ENCODE assay signal across 1 cellular context in genomic region chr17:21042434-21043295, GRCh38.
TF ChIP-seq lines count a peak whose summit lies in the region.

TSS of gene USP22 (minus strand) at chr17:21043011. CDS start at chr17:21042835, 176 bp downstream.

TF ChIP-seq in K562, 482 proteins besides CTCF, POLR2A, EP300 and RAD21 (continued from another document and continues in another):
- TF ChIP-seq ZNF518B (CRISPR knock-in tag; IDR thresholded peaks at IDR 0.05) (no peak), ZFP30 (CRISPR knock-in tag; IDR thresholded peaks at IDR 0.05; ENCODE audit: borderline replicate concordance) (no peak), ZFP36 (IDR thresholded peaks at IDR 0.05; ENCODE audit: low read depth, low read length, partially characterized antibody) (no peak), MYBL2 (IDR thresholded peaks at IDR 0.05; ENCODE audit: low read depth) (no peak), MYBL2 (CRISPR knock-in tag; IDR thresholded peaks at IDR 0.05; ENCODE audit: borderline replicate concordance) (no peak), ZNF143 (CRISPR knock-in tag; IDR thresholded peaks at IDR 0.05) (no peak), TCF7L2 (IDR thresholded peaks at IDR 0.05; ENCODE audit: low read depth, low read length) (no peak), NR2C2 (CRISPR knock-in tag; IDR thresholded peaks at IDR 0.05) (no peak), NR2C2 (tag; IDR thresholded peaks at IDR 0.05) (peak; percentile 87), ZNF778 (CRISPR knock-in tag; IDR thresholded peaks at IDR 0.05) (no peak), KAT7 (CRISPR knock-in tag; IDR thresholded peaks at IDR 0.05; ENCODE audit: borderline replicate concordance) (no peak), TAF7 (tag; IDR thresholded peaks at IDR 0.05) (no peak; the same call in 1 of the 2 replicates), ARID1B (IDR thresholded peaks at IDR 0.05) (peak; percentile 52), ZNF655 (CRISPR knock-in tag; IDR thresholded peaks at IDR 0.05) (no peak), ZNF507 (tag; conservative IDR thresholded peaks at IDR 0.05) (no peak), KLF1 (tag; IDR thresholded peaks at IDR 0.05) (0 out of 2 replicates have a peak, but pooled peaks have one; percentile 63), PML (IDR thresholded peaks at IDR 0.05; ENCODE audit: low read length) (no peak), CREB1 (IDR thresholded peaks at IDR 0.05) (peak; percentile 52; the same call in 1 of the 2 replicates), CREB1 (CRISPR knock-in tag; IDR thresholded peaks at IDR 0.05) (no peak), IFI16 (CRISPR knock-in tag; IDR thresholded peaks at IDR 0.05) (no peak), DNMT1 (IDR thresholded peaks at IDR 0.05) (no peak), ZNF695 (CRISPR knock-in tag; IDR thresholded peaks at IDR 0.05) (no peak), ZKSCAN8 (CRISPR knock-in tag; IDR thresholded peaks at IDR 0.05) (no peak), COPS2 (conservative IDR thresholded peaks at IDR 0.05) (no peak), TCF7 (IDR thresholded peaks at IDR 0.05; ENCODE audit: borderline replicate concordance) (no peak), SRF (CRISPR knock-in tag; IDR thresholded peaks at IDR 0.05) (no peak), EGR1 (conservative IDR thresholded peaks at IDR 0.05) (no peak; the same call in 1 of the 2 replicates), ELK3 (CRISPR knock-in tag; IDR thresholded peaks at IDR 0.05) (no peak), CHAMP1 (IDR thresholded peaks at IDR 0.05) (no peak), RHOXF2B (CRISPR knock-in tag; conservative IDR thresholded peaks at IDR 0.05) (no peak), ZNF41 (CRISPR knock-in tag; conservative IDR thresholded peaks at IDR 0.05) (no peak), ZBTB8A (IDR thresholded peaks at IDR 0.05; ENCODE audit: partially characterized antibody) (no peak), IRF2 (CRISPR knock-in tag; IDR thresholded peaks at IDR 0.05) (no peak), ZNF239 (CRISPR knock-in tag; IDR thresholded peaks at IDR 0.05) (no peak), MAFF (IDR thresholded peaks at IDR 0.05; ENCODE audit: low read length) (no peak), ARID3B (CRISPR knock-in tag; IDR thresholded peaks at IDR 0.05; ENCODE audit: borderline replicate concordance) (no peak), LEF1 (IDR thresholded peaks at IDR 0.05) (no peak), HDAC6 (IDR thresholded peaks at IDR 0.05; ENCODE audit: low read depth, low read length) (no peak), JUND (IDR thresholded peaks at IDR 0.05; ENCODE audit: borderline replicate concordance, low read depth, low read length) (peak; percentile 86), JUND (tag; IDR thresholded peaks at IDR 0.05; ENCODE audit: borderline replicate concordance, low read depth, low read length) (peak; percentile 46; the same call in 1 of the 3 replicates), KAT8 (IDR thresholded peaks at IDR 0.05; ENCODE audit: low read depth) (no peak), FOXJ2 (tag; IDR thresholded peaks at IDR 0.05) (no peak), RERE (CRISPR knock-in tag; IDR thresholded peaks at IDR 0.05; ENCODE audit: borderline replicate concordance) (no peak), SREBF1 (IDR thresholded peaks at IDR 0.05; ENCODE audit: borderline replicate concordance, low read depth, low read length) (no peak), CSDE1 (IDR thresholded peaks at IDR 0.05) (no peak), TCF3 (CRISPR knock-in tag; IDR thresholded peaks at IDR 0.05) (no peak), MTA2 (IDR thresholded peaks at IDR 0.05; ENCODE audit: low read depth) (0 out of 2 replicates have a peak, but pooled peaks have one; percentile 27)
- TF ChIP-seq, protein P1, sequence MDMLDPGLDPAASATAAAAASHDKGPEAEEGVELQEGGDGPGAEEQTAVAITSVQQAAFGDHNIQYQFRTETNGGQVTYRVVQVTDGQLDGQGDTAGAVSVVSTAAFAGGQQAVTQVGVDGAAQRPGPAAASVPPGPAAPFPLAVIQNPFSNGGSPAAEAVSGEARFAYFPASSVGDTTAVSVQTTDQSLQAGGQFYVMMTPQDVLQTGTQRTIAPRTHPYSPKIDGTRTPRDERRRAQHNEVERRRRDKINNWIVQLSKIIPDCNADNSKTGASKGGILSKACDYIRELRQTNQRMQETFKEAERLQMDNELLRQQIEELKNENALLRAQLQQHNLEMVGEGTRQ (CRISPR knock-in tag; IDR thresholded peaks at IDR 0.05): no peak
- TF ChIP-seq, protein P2, sequence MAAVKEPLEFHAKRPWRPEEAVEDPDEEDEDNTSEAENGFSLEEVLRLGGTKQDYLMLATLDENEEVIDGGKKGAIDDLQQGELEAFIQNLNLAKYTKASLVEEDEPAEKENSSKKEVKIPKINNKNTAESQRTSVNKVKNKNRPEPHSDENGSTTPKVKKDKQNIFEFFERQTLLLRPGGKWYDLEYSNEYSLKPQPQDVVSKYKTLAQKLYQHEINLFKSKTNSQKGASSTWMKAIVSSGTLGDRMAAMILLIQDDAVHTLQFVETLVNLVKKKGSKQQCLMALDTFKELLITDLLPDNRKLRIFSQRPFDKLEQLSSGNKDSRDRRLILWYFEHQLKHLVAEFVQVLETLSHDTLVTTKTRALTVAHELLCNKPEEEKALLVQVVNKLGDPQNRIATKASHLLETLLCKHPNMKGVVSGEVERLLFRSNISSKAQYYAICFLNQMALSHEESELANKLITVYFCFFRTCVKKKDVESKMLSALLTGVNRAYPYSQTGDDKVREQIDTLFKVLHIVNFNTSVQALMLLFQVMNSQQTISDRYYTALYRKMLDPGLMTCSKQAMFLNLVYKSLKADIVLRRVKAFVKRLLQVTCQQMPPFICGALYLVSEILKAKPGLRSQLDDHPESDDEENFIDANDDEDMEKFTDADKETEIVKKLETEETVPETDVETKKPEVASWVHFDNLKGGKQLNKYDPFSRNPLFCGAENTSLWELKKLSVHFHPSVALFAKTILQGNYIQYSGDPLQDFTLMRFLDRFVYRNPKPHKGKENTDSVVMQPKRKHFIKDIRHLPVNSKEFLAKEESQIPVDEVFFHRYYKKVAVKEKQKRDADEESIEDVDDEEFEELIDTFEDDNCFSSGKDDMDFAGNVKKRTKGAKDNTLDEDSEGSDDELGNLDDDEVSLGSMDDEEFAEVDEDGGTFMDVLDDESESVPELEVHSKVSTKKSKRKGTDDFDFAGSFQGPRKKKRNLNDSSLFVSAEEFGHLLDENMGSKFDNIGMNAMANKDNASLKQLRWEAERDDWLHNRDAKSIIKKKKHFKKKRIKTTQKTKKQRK (IDR thresholded peaks at IDR 0.05; ENCODE audit: borderline replicate concordance, low read depth, low read length): no peak
